ENCODE assay signal across 1 cellular context in genomic region chr3:100411091-100411982, GRCh38.
TF ChIP-seq lines count a peak whose summit lies in the region.

No MANE protein-coding gene starts in this region.

TF ChIP-seq in HepG2, 621 proteins besides CTCF, POLR2A, EP300 and RAD21 (continued from another document and continues in another):
- TF ChIP-seq POGK (CRISPR knock-in tag; conservative IDR thresholded peaks at IDR 0.05) (no peak), ZNF558 (CRISPR knock-in tag; IDR thresholded peaks at IDR 0.05; ENCODE audit: borderline replicate concordance) (no peak), SMC3 (IDR thresholded peaks at IDR 0.05; ENCODE audit: low read length) (no peak), BORCS8-MEF2B (CRISPR knock-in tag; IDR thresholded peaks at IDR 0.05) (no peak), ZNF572 (CRISPR knock-in tag; IDR thresholded peaks at IDR 0.05) (no peak), ZBTB49 (CRISPR knock-in tag; IDR thresholded peaks at IDR 0.05; ENCODE audit: borderline replicate concordance) (no peak), ZNF660 (CRISPR knock-in tag; IDR thresholded peaks at IDR 0.05; ENCODE audit: borderline replicate concordance, low read depth) (no peak), SMARCC2 (IDR thresholded peaks at IDR 0.05) (no peak), ZNF142 (CRISPR knock-in tag; IDR thresholded peaks at IDR 0.05) (no peak), ATF3 (CRISPR knock-in tag; IDR thresholded peaks at IDR 0.05) (no peak), TEF (CRISPR knock-in tag; IDR thresholded peaks at IDR 0.05) (no peak), NFE2L1 (CRISPR knock-in tag; IDR thresholded peaks at IDR 0.05; ENCODE audit: borderline replicate concordance) (no peak), ZBTB8A (CRISPR knock-in tag; IDR thresholded peaks at IDR 0.05; ENCODE audit: borderline replicate concordance, low read depth) (no peak), GLI4 (CRISPR knock-in tag; IDR thresholded peaks at IDR 0.05; ENCODE audit: borderline replicate concordance) (peak; percentile 29; the same call in 1 of the 2 replicates), ZNF326 (CRISPR knock-in tag; IDR thresholded peaks at IDR 0.05; ENCODE audit: borderline replicate concordance) (no peak), ZNF850 (CRISPR knock-in tag; conservative IDR thresholded peaks at IDR 0.05) (no peak), ZNF260 (CRISPR knock-in tag; IDR thresholded peaks at IDR 0.05; ENCODE audit: borderline replicate concordance, low read depth) (no peak), SAP130 (CRISPR knock-in tag; IDR thresholded peaks at IDR 0.05; ENCODE audit: low read depth) (peak; percentile 46), ZNF329 (CRISPR knock-in tag; IDR thresholded peaks at IDR 0.05; ENCODE audit: low read depth) (no peak), ZNF691 (CRISPR knock-in tag; IDR thresholded peaks at IDR 0.05; ENCODE audit: borderline replicate concordance, low read depth) (no peak), MEIS2 (CRISPR knock-in tag; IDR thresholded peaks at IDR 0.05) (no peak), MXD4 (CRISPR knock-in tag; IDR thresholded peaks at IDR 0.05) (no peak), NFIB (CRISPR knock-in tag; IDR thresholded peaks at IDR 0.05; ENCODE audit: borderline replicate concordance) (no peak), ZFP36L2 (CRISPR knock-in tag; IDR thresholded peaks at IDR 0.05) (no peak), CENPX (CRISPR knock-in tag; IDR thresholded peaks at IDR 0.05) (no peak), ELF3 (CRISPR knock-in tag; IDR thresholded peaks at IDR 0.05) (no peak), ZNF614 (CRISPR knock-in tag; IDR thresholded peaks at IDR 0.05; ENCODE audit: borderline replicate concordance) (0 out of 2 replicates have a peak, but pooled peaks have one; percentile 39), ZNF335 (CRISPR knock-in tag; IDR thresholded peaks at IDR 0.05) (no peak), RBAK (CRISPR knock-in tag; IDR thresholded peaks at IDR 0.05) (no peak)
- TF ChIP-seq, protein P1, sequence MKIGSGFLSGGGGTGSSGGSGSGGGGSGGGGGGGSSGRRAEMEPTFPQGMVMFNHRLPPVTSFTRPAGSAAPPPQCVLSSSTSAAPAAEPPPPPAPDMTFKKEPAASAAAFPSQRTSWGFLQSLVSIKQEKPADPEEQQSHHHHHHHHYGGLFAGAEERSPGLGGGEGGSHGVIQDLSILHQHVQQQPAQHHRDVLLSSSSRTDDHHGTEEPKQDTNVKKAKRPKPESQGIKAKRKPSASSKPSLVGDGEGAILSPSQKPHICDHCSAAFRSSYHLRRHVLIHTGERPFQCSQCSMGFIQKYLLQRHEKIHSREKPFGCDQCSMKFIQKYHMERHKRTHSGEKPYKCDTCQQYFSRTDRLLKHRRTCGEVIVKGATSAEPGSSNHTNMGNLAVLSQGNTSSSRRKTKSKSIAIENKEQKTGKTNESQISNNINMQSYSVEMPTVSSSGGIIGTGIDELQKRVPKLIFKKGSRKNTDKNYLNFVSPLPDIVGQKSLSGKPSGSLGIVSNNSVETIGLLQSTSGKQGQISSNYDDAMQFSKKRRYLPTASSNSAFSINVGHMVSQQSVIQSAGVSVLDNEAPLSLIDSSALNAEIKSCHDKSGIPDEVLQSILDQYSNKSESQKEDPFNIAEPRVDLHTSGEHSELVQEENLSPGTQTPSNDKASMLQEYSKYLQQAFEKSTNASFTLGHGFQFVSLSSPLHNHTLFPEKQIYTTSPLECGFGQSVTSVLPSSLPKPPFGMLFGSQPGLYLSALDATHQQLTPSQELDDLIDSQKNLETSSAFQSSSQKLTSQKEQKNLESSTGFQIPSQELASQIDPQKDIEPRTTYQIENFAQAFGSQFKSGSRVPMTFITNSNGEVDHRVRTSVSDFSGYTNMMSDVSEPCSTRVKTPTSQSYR (CRISPR knock-in tag; IDR thresholded peaks at IDR 0.05; ENCODE audit: borderline replicate concordance): no peak
- TF ChIP-seq, protein P2, sequence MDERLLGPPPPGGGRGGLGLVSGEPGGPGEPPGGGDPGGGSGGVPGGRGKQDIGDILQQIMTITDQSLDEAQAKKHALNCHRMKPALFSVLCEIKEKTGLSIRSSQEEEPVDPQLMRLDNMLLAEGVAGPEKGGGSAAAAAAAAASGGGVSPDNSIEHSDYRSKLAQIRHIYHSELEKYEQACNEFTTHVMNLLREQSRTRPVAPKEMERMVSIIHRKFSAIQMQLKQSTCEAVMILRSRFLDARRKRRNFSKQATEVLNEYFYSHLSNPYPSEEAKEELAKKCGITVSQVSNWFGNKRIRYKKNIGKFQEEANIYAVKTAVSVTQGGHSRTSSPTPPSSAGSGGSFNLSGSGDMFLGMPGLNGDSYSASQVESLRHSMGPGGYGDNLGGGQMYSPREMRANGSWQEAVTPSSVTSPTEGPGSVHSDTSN (CRISPR knock-in tag; IDR thresholded peaks at IDR 0.05): no peak
- TF ChIP-seq, protein P3, sequence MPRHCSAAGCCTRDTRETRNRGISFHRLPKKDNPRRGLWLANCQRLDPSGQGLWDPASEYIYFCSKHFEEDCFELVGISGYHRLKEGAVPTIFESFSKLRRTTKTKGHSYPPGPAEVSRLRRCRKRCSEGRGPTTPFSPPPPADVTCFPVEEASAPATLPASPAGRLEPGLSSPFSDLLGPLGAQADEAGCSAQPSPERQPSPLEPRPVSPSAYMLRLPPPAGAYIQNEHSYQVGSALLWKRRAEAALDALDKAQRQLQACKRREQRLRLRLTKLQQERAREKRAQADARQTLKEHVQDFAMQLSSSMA (CRISPR knock-in tag; IDR thresholded peaks at IDR 0.05): no peak
- TF ChIP-seq, protein P4, sequence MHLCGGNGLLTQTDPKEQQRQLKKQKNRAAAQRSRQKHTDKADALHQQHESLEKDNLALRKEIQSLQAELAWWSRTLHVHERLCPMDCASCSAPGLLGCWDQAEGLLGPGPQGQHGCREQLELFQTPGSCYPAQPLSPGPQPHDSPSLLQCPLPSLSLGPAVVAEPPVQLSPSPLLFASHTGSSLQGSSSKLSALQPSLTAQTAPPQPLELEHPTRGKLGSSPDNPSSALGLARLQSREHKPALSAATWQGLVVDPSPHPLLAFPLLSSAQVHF (CRISPR knock-in tag; IDR thresholded peaks at IDR 0.05): no peak
- TF ChIP-seq, protein P5, sequence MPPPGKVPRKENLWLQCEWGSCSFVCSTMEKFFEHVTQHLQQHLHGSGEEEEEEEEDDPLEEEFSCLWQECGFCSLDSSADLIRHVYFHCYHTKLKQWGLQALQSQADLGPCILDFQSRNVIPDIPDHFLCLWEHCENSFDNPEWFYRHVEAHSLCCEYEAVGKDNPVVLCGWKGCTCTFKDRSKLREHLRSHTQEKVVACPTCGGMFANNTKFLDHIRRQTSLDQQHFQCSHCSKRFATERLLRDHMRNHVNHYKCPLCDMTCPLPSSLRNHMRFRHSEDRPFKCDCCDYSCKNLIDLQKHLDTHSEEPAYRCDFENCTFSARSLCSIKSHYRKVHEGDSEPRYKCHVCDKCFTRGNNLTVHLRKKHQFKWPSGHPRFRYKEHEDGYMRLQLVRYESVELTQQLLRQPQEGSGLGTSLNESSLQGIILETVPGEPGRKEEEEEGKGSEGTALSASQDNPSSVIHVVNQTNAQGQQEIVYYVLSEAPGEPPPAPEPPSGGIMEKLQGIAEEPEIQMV (CRISPR knock-in tag; IDR thresholded peaks at IDR 0.05; ENCODE audit: low read depth): no peak
